8 cellular contexts compared by ENCODE assay signal in the genomic region with DNA sequence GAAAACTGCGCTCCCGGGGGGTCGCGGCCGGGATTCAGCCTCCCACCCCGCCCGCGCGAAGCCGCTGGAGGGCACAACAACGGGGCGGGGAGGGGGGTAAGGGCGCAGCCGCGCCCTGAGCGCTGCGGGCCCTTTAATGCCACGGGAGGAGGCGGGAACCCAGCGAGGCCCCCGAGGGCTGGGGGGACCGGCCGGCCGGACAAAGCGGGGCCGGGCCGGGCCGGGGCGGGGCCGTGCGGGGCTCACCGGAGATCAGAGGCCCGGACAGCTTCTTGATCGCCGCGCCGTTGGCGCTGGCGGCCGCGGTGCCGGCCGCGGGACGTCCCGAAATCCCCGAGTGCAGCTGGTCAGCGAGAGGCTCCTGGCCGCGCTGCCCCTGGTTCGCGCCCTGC. TPM values are rescaled to one million over a fixed set of nuclear protein-coding genes. Genes with fewer than 3 reads are reported as not detected.
DNase-seq lines count a peak whose midpoint lies in the region; ATAC-seq and TF ChIP-seq lines count a peak whose summit lies in the region.

No MANE protein-coding gene starts in this region.

- intact Hi-C loops in left ventricle myocardium inferior (cut with micrococcal nuclease) (loop anchor here (10.0 kb wide), 1 partner anchor 460 kb away; no protein-coding TSS in a partner anchor), sciatic nerve (cut with DNase I) (loop anchor here (5.0 kb wide), 1 partner anchor 192 kb away; no protein-coding TSS in a partner anchor)

- TF ChIP-seq CTCF in left ventricle myocardium inferior (IDR thresholded peaks at IDR 0.05; ENCODE audit: borderline replicate concordance): no peak

- peaks cover 5% of the 10 kb centered on the region; the same call in 1 of the 2 replicates for H3K4me1 ChIP-seq in ES-I3 (ENCODE audit: insufficient read depth, low read length)
- H3K4me1 ChIP-seq in adipocyte (ENCODE audit: control insufficient read depth, insufficient read depth, low read length): peaks cover 18% of the 10 kb centered on the region
- peaks cover 58% of the 10 kb centered on the region for H3K4me1 ChIP-seq in left ventricle myocardium inferior

- H3K27me3 ChIP-seq in adipocyte (replicated peaks; ENCODE audit: control insufficient read depth, insufficient read depth, low read length): no peaks in the 10 kb centered on the region
- H3K27me3 ChIP-seq in left ventricle myocardium inferior (ENCODE audit: low read depth): no peaks in the 10 kb centered on the region

- H3K9ac ChIP-seq in ES-I3 (ENCODE audit: low read depth, low read length): peak overlapping the region; percentile 68; the same call in 1 of the 2 replicates
- H3K9ac ChIP-seq in adipocyte (ENCODE audit: low read length): peak overlapping the region; percentile 87

- H3K36me3 ChIP-seq in ES-I3 (ENCODE audit: insufficient read depth, low read length) (no peaks in the 10 kb centered on the region), adipocyte (ENCODE audit: control insufficient read depth, insufficient read depth, low read length, severe bottlenecking) (no peaks in the 10 kb centered on the region), left ventricle myocardium inferior (peaks cover under 1% of the 10 kb centered on the region)

- peak overlapping the region; percentile 91 for H3K27ac ChIP-seq in left ventricle myocardium inferior (replicated peaks)

- H3K4me3 ChIP-seq in adipocyte (ENCODE audit: low read length): peak overlapping the region; percentile 85
- peak overlapping the region; percentile 92 for H3K4me3 ChIP-seq in left ventricle myocardium inferior

- H3K9me3 ChIP-seq in ES-I3 (ENCODE audit: control insufficient read depth, insufficient read depth, low read length) (no peaks in the 10 kb centered on the region), adipocyte (ENCODE audit: control insufficient read depth, low read length) (no peaks in the 10 kb centered on the region), left ventricle myocardium inferior (replicated peaks) (no peaks in the 10 kb centered on the region)

- DNase-seq in adipocyte (ENCODE audit: low read depth) (peak; percentile 81), left ventricle myocardium inferior (peak; percentile 66), sciatic nerve (ENCODE audit: low spot score) (peak; percentile 81), SW480 (ENCODE audit: low spot score) (no peak), NCI-H446 treated with DMSO at 0.1 percent for 48 hours (lab: John Stamatoyannopoulos, UW) (no peak)
- no peak for DNase-seq in activated effector memory CD4-positive, alpha-beta T cell treated with Interleukin-2 at 50 U/mL for 16 hours

- ATAC-seq in sciatic nerve (no peak), HG03442 (IDR thresholded peaks at IDR 0.05; ENCODE audit: unreplicated experiment) (no peak)

RNA-seq across cellular contexts. Expression of gene CDKN1C, which starts 1.2 kb away (rescaled TPM):
- total RNA-seq in left ventricle myocardium inferior (33.0 TPM), sciatic nerve (186 TPM)

RNA-seq across cellular contexts. Expression of gene PHLDA2, which starts 44.8 kb away (rescaled TPM):
- total RNA-seq in left ventricle myocardium inferior (not detected), sciatic nerve (7.5 TPM)

Comparison
In these comparisons a context has a peak if more than half of its experiments do, and no peak if none do; other contexts are left out.
1. DNase-seq: peak in adipocyte (single experiment), left ventricle myocardium inferior (single experiment) and sciatic nerve (single experiment); none in activated effector memory CD4-positive, alpha-beta T cell treated with Interleukin-2 at 50 U/mL for 16 hours (single experiment), SW480 (single experiment) and NCI-H446 treated with DMSO at 0.1 percent for 48 hours (single experiment).